In the genomic region with DNA sequence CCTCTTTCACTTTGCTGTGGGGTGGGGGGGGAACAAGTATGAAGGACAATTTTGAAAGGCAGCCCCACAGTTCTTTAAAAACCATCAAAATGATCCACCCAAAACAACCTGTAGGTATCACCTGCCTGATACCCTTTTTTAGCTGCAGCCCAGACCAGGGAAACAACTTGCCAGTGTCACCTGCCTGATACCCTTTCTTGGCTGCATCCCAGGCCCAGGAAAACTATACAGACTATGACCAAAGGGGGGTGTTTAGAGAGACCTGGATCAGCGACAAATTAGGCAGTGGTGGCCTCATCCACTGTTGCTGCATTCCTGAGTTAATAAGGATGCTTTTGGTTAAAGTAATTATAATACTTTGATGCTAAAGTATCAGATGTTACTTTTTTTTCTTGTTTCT, we compare ENCODE assay signal across 1 cellular context.
TF ChIP-seq lines count a peak whose summit lies in the region.

No MANE protein-coding gene starts in this region.

TF ChIP-seq in GM23338, 12 proteins besides CTCF, POLR2A, EP300 and RAD21:
- TF ChIP-seq, protein P1, sequence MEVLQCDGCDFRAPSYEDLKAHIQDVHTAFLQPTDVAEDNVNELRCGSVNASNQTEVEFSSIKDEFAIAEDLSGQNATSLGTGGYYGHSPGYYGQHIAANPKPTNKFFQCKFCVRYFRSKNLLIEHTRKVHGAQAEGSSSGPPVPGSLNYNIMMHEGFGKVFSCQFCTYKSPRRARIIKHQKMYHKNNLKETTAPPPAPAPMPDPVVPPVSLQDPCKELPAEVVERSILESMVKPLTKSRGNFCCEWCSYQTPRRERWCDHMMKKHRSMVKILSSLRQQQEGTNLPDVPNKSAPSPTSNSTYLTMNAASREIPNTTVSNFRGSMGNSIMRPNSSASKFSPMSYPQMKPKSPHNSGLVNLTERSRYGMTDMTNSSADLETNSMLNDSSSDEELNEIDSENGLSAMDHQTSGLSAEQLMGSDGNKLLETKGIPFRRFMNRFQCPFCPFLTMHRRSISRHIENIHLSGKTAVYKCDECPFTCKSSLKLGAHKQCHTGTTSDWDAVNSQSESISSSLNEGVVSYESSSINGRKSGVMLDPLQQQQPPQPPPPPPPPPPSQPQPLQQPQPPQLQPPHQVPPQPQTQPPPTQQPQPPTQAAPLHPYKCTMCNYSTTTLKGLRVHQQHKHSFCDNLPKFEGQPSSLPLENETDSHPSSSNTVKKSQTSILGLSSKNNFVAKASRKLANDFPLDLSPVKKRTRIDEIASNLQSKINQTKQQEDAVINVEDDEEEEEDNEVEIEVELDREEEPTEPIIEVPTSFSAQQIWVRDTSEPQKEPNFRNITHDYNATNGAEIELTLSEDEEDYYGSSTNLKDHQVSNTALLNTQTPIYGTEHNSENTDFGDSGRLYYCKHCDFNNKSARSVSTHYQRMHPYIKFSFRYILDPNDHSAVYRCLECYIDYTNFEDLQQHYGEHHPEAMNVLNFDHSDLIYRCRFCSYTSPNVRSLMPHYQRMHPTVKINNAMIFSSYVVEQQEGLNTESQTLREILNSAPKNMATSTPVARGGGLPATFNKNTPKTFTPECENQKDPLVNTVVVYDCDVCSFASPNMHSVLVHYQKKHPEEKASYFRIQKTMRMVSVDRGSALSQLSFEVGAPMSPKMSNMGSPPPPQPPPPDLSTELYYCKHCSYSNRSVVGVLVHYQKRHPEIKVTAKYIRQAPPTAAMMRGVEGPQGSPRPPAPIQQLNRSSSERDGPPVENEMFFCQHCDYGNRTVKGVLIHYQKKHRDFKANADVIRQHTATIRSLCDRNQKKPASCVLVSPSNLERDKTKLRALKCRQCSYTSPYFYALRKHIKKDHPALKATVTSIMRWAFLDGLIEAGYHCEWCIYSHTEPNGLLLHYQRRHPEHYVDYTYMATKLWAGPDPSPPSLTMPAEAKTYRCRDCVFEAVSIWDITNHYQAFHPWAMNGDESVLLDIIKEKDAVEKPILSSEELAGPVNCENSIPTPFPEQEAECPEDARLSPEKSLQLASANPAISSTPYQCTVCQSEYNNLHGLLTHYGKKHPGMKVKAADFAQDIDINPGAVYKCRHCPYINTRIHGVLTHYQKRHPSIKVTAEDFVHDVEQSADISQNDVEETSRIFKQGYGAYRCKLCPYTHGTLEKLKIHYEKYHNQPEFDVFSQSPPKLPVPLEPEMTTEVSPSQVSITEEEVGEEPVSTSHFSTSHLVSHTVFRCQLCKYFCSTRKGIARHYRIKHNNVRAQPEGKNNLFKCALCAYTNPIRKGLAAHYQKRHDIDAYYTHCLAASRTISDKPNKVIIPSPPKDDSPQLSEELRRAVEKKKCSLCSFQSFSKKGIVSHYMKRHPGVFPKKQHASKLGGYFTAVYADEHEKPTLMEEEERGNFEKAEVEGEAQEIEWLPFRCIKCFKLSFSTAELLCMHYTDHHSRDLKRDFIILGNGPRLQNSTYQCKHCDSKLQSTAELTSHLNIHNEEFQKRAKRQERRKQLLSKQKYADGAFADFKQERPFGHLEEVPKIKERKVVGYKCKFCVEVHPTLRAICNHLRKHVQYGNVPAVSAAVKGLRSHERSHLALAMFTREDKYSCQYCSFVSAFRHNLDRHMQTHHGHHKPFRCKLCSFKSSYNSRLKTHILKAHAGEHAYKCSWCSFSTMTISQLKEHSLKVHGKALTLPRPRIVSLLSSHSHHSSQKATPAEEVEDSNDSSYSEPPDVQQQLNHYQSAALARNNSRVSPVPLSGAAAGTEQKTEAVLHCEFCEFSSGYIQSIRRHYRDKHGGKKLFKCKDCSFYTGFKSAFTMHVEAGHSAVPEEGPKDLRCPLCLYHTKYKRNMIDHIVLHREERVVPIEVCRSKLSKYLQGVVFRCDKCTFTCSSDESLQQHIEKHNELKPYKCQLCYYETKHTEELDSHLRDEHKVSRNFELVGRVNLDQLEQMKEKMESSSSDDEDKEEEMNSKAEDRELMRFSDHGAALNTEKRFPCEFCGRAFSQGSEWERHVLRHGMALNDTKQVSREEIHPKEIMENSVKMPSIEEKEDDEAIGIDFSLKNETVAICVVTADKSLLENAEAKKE (CRISPR knock-in tag; IDR thresholded peaks at IDR 0.05): no peak
- TF ChIP-seq EZH2phosphoT487 (IDR thresholded peaks at IDR 0.05; ENCODE audit: unreplicated experiment) (no peak), NANOG (IDR thresholded peaks at IDR 0.05; ENCODE audit: borderline replicate concordance) (no peak), ZNF331 (CRISPR knock-in tag; IDR thresholded peaks at IDR 0.05; ENCODE audit: low read depth) (no peak), ZNF114 (CRISPR knock-in tag; IDR thresholded peaks at IDR 0.05) (no peak), JUNB (IDR thresholded peaks at IDR 0.05; ENCODE audit: unreplicated experiment) (no peak), POLR2AphosphoS5 (IDR thresholded peaks at IDR 0.05; ENCODE audit: low read depth) (no peak), EZH2 (IDR thresholded peaks at IDR 0.05; ENCODE audit: low read depth, unreplicated experiment) (no peak), STAT1 (IDR thresholded peaks at IDR 0.05; ENCODE audit: unreplicated experiment) (no peak), CREB1 (CRISPR knock-in tag; IDR thresholded peaks at IDR 0.05; ENCODE audit: low read depth) (no peak)
- TF ChIP-seq, protein P2, sequence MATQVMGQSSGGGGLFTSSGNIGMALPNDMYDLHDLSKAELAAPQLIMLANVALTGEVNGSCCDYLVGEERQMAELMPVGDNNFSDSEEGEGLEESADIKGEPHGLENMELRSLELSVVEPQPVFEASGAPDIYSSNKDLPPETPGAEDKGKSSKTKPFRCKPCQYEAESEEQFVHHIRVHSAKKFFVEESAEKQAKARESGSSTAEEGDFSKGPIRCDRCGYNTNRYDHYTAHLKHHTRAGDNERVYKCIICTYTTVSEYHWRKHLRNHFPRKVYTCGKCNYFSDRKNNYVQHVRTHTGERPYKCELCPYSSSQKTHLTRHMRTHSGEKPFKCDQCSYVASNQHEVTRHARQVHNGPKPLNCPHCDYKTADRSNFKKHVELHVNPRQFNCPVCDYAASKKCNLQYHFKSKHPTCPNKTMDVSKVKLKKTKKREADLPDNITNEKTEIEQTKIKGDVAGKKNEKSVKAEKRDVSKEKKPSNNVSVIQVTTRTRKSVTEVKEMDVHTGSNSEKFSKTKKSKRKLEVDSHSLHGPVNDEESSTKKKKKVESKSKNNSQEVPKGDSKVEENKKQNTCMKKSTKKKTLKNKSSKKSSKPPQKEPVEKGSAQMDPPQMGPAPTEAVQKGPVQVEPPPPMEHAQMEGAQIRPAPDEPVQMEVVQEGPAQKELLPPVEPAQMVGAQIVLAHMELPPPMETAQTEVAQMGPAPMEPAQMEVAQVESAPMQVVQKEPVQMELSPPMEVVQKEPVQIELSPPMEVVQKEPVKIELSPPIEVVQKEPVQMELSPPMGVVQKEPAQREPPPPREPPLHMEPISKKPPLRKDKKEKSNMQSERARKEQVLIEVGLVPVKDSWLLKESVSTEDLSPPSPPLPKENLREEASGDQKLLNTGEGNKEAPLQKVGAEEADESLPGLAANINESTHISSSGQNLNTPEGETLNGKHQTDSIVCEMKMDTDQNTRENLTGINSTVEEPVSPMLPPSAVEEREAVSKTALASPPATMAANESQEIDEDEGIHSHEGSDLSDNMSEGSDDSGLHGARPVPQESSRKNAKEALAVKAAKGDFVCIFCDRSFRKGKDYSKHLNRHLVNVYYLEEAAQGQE (IDR thresholded peaks at IDR 0.05; ENCODE audit: unreplicated experiment): no peak
- TF ChIP-seq, protein P3, sequence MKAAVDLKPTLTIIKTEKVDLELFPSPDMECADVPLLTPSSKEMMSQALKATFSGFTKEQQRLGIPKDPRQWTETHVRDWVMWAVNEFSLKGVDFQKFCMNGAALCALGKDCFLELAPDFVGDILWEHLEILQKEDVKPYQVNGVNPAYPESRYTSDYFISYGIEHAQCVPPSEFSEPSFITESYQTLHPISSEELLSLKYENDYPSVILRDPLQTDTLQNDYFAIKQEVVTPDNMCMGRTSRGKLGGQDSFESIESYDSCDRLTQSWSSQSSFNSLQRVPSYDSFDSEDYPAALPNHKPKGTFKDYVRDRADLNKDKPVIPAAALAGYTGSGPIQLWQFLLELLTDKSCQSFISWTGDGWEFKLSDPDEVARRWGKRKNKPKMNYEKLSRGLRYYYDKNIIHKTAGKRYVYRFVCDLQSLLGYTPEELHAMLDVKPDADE (IDR thresholded peaks at IDR 0.05): no peak
